ENCODE assay signal across 27 cellular contexts in the genomic region with DNA sequence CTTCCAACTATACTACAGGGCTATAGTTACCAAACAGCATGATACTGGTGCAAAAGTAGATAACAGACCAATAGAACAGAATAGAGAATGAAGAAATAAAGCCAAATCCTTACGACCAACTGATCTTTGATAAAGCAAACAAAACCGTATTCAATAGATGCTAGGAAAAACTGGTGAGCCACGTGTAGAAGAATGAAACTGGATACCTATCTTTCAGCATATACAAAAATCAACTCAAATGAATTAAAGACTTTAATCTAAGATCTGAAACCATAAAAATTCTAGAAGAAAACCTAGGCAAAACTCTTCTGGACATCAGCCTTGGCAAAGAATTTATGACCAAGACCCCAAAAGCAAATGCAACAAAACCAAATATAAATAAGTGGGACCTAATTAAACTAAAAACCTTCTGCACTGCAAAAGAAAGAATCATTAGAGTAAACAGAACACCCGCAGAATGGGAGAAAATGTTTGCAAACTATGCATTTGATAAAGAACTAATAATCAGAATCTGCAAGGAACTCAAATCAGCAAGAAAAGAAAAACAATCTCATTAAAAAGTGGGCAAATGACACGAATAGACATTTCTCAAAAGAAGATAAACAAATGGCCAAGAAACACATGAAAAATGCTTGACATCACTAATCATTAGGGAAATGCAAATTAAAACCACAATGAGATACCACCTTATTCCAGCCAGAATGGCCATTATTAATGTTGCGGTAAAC.
"Had no signal": no experiment of that assay in that cellular context is flagged by ENCODE, and none has a peak within 500 bp of the region (broad histone marks: within the 10 kb centered on the region; RNA-seq: fewer than 3 reads in every experiment).

No MANE protein-coding gene starts in this region.

- H3K4me3 ChIP-seq: PC-9 had no signal

- DNase-seq: activated B cell treated with CpG ODN at 0.5 μM for 24 hours; activated CD4-positive, alpha-beta T cell treated with anti-CD3 and anti-CD28 coated beads for 1 hour; activated CD4-positive, alpha-beta T cell treated with anti-CD3 and anti-CD28 coated beads, Interleukin-2, amount 50 U/mL, for 48 hours; activated CD8-positive, alpha-beta memory T cell treated with anti-CD3 and anti-CD28 coated beads for 24 hours; activated gamma-delta T cell; activated naive CD4-positive, alpha-beta T cell treated with anti-CD3 and anti-CD28 coated beads for 36 hours; activated T-cell treated with anti-CD3 and anti-CD28 coated beads for 4 hours; activated T-cell treated with anti-CD3 and anti-CD28 coated beads, Interleukin-2, amount 50 U/mL, for 48 hours; amygdala; central memory CD4-positive, alpha-beta T cell; Karpas-422; MM.1S; NCI-H1105; NCI-H1436; NCI-H187 treated with DMSO at 0.1 percent for 48 hours; NCI-H2081 treated with DMSO at 0.1 percent for 48 hours; NCI-H2227 treated with DMSO at 0.1 percent for 48 hours; NCI-H510A; NCI-H526 treated with DMSO at 0.1 percent for 48 hours; PC-9; SIG-M5; T-helper 2 cell; T1000 had no signal

- ATAC-seq: activated T-helper 17 cell treated with anti-CD3 and anti-CD28 coated beads, Interleukin-2, amount 50 U/mL, for 72 hours had no signal

- H3K36me3 Mint-ChIP-seq: activated naive CD8-positive, alpha-beta T cell had no signal

- FAIRE-seq: TTC549 had no signal

- H3K27ac Mint-ChIP-seq: activated B cell treated with CpG ODN at 0.5 μM for 24 hours; activated CD4-positive, alpha-beta T cell treated with anti-CD3 and anti-CD28 coated beads, Interleukin-2, amount 10 ng/mL, durations not matched to agents 24 days and 14 days; activated naive CD4-positive, alpha-beta T cell treated with anti-CD3 and anti-CD28 coated beads for 36 hours; activated naive CD8-positive, alpha-beta T cell; activated T-helper 17 cell treated with anti-CD3 and anti-CD28 coated beads, Interleukin-2, amount 50 U/mL, for 72 hours had no signal

- H3K4me2 ChIP-seq: PC-9 had no signal

- H3K4me1 Mint-ChIP-seq: activated B cell treated with CpG ODN at 0.5 μM for 24 hours; activated CD4-positive, alpha-beta T cell treated with anti-CD3 and anti-CD28 coated beads, Interleukin-2, amount 10 ng/mL, durations not matched to agents 24 days and 14 days; activated T-helper 17 cell treated with anti-CD3 and anti-CD28 coated beads, Interleukin-2, amount 50 U/mL, for 72 hours had no signal

- H3K9me3 Mint-ChIP-seq: activated B cell treated with CpG ODN at 0.5 μM for 24 hours; activated CD4-positive, alpha-beta T cell treated with anti-CD3 and anti-CD28 coated beads, Interleukin-2, amount 10 ng/mL, durations not matched to agents 24 days and 14 days; activated naive CD4-positive, alpha-beta T cell treated with anti-CD3 and anti-CD28 coated beads for 36 hours; activated T-helper 17 cell treated with anti-CD3 and anti-CD28 coated beads, Interleukin-2, amount 50 U/mL, for 72 hours had no signal

- H3K4me3 Mint-ChIP-seq: activated B cell treated with CpG ODN at 0.5 μM for 24 hours; activated CD4-positive, alpha-beta T cell treated with anti-CD3 and anti-CD28 coated beads, Interleukin-2, amount 10 ng/mL, durations not matched to agents 24 days and 14 days; activated naive CD4-positive, alpha-beta T cell treated with anti-CD3 and anti-CD28 coated beads for 36 hours; activated naive CD8-positive, alpha-beta T cell; activated T-helper 17 cell treated with anti-CD3 and anti-CD28 coated beads, Interleukin-2, amount 50 U/mL, for 72 hours had no signal

- H3K27ac ChIP-seq: PC-9 had no signal
